8 cellular contexts compared by ENCODE assay signal in the genomic region with DNA sequence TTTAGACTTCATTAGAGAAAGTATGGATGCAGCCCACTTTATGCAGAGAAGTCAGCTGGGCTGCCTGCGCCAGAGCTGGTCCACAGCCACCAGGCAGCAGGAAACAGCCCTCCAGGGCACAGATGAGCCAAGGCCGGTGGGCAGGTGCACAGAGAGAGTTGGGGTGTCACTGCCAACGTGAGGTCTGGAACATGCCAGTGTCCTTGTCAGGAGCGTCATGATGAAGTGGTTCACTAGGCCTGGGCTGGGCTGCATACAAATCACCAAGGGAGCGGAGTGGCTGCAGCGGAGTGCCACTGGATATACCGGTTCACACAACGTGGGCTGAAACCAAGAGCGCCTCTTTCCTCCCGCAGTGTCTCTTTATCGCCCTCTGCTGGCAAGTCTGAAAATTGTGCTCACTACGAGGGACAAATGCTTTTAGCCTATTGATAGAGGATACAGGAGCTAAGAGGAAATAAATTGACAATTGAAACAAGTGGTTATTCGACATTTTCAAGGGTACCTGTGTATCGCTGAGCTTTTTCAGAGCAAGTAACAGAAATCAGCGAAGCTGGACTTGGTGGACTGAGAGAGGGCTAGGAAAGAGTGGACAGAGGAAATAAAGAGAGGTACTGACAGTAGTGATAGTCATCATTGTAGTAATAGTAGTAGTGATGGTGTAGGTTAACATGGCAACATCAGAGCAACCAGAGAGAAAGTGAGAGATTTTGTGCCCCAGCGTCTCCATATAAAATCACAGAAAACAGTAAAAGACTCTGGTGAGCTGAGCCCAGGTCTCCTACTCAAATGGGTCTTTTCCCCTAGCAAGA. TPM values are rescaled to one million over a fixed set of nuclear protein-coding genes. Genes with fewer than 3 reads are reported as not detected.
A peak's percentile ranks its signal among the peaks of the same experiment; 100 is the strongest.
DNase-seq lines count a peak whose midpoint lies in the region; ATAC-seq and TF ChIP-seq lines count a peak whose summit lies in the region.

No MANE protein-coding gene starts in this region.

- no peak overlapping the region for H3K27ac Mint-ChIP-seq in activated CD4-positive, alpha-beta T cell treated with anti-CD3 and anti-CD28 coated beads for 36 hours

- peaks cover 10% of the 10 kb centered on the region for H3K4me1 Mint-ChIP-seq in activated CD4-positive, alpha-beta T cell treated with anti-CD3 and anti-CD28 coated beads for 36 hours

- peaks cover 3% of the 10 kb centered on the region for H3K9me3 Mint-ChIP-seq in activated CD4-positive, alpha-beta T cell treated with anti-CD3 and anti-CD28 coated beads for 36 hours (ENCODE audit: low read depth)

- TF ChIP-seq CTCF in AG10803 (conservative IDR thresholded peaks at IDR 0.05; ENCODE audit: low read length) (peak; percentile 96), choroid plexus epithelial cell (conservative IDR thresholded peaks at IDR 0.05; ENCODE audit: low read depth, low read length) (peak; percentile 96)

- no peaks in the 10 kb centered on the region for H3K36me3 Mint-ChIP-seq in activated CD4-positive, alpha-beta T cell treated with anti-CD3 and anti-CD28 coated beads for 36 hours (ENCODE audit: low read depth)

- POLR2A ChIA-PET in activated CD4-positive, alpha-beta T cell treated with anti-CD3 and anti-CD28 coated beads for 36 hours (lab: Charles Lee) = interaction anchor here (0.6 to 0.7 kb wide), 2 partner anchors 42 to 47 kb away, joined by 3 read pairs; no protein-coding TSS in a partner anchor

- peak; percentile 68 for DNase-seq in AG10803 (ENCODE audit: low read depth)
- peak; percentile 33 for DNase-seq in NCI-H524 treated with DMSO at 0.1 percent for 48 hours (lab: John Stamatoyannopoulos, UW)
- DNase-seq in activated CD4-positive, alpha-beta T cell treated with anti-CD3 and anti-CD28 coated beads for 36 hours = peak; percentile 89
- DNase-seq in choroid plexus epithelial cell (ENCODE audit: low read depth) = peak; percentile 90
- peak; percentile 94 for DNase-seq in left kidney (ENCODE audit: low read depth, low spot score)
- DNase-seq in stimulated activated CD4-positive, alpha-beta T cell treated with anti-CD3 and anti-CD28 coated beads, Interleukin-4, amount 100 ng/mL, for 24 hours = peak; percentile 88

- H3K4me3 ChIP-seq in AG10803 (ENCODE audit: low read length) (no peak overlapping the region), choroid plexus epithelial cell (ENCODE audit: low read depth, low read length) (peak overlapping the region; percentile 20)

- intact Hi-C loops in activated CD4-positive, alpha-beta T cell treated with anti-CD3 and anti-CD28 coated beads for 36 hours (cut with DNase I, micrococcal nuclease) = loop anchor here (1.0 to 10.0 kb wide), 5 partner anchors 32 to 788 kb away; a partner anchor contains a TSS

- H3K27me3 Mint-ChIP-seq in activated CD4-positive, alpha-beta T cell treated with anti-CD3 and anti-CD28 coated beads for 36 hours = peaks cover 2% of the 10 kb centered on the region

- ATAC-seq in GM18907 (IDR thresholded peaks at IDR 0.05; ENCODE audit: unreplicated experiment) (peak; percentile 92), HG03457 (IDR thresholded peaks at IDR 0.05; ENCODE audit: unreplicated experiment) (peak; percentile 82)
- ATAC-seq in activated CD4-positive, alpha-beta T cell treated with anti-CD3 and anti-CD28 coated beads for 36 hours = peak; percentile 97

- CTCF ChIA-PET in activated CD4-positive, alpha-beta T cell treated with anti-CD3 and anti-CD28 coated beads for 36 hours (lab: Charles Lee) = interaction anchor here (0.6 to 3.9 kb wide), 50 partner anchors 8 to 568 kb away, joined by 3 to 35 read pairs (median 5); a partner anchor contains a TSS

- H3K4me3 Mint-ChIP-seq in activated CD4-positive, alpha-beta T cell treated with anti-CD3 and anti-CD28 coated beads for 36 hours = peak overlapping the region; percentile 49

RNA-seq across cellular contexts. Expression of a gene that starts 52.0 kb away (rescaled TPM):
- total RNA-seq in activated CD4-positive, alpha-beta T cell treated with anti-CD3 and anti-CD28 coated beads for 36 hours = 10 to 100 TPM; 27.3 to 28.6 TPM

RNA-seq across cellular contexts. Expression of a gene that starts 52.8 kb away (rescaled TPM):
- 10 to 100 TPM; 66.3 to 71.5 TPM for total RNA-seq in activated CD4-positive, alpha-beta T cell treated with anti-CD3 and anti-CD28 coated beads for 36 hours

RNA-seq across cellular contexts. Expression of a gene that starts 53.3 kb away (rescaled TPM):
- total RNA-seq in activated CD4-positive, alpha-beta T cell treated with anti-CD3 and anti-CD28 coated beads for 36 hours = 10 to 100 TPM; 38.5 to 43.1 TPM

Comparison
In these comparisons a context has a peak if more than half of its experiments do, and no peak if none do; other contexts are left out.
1. DNase-seq: peak in every context shown above with its lines; median percentile 94 in left kidney; 90 in choroid plexus epithelial cell; 89 in activated CD4-positive, alpha-beta T cell treated with anti-CD3 and anti-CD28 coated beads for 36 hours; 88 in stimulated activated CD4-positive, alpha-beta T cell treated with anti-CD3 and anti-CD28 coated beads, Interleukin-4, amount 100 ng/mL, for 24 hours; 68 in AG10803; 33 in NCI-H524 treated with DMSO at 0.1 percent for 48 hours.